16 cellular contexts compared by ENCODE assay signal in the genomic region with DNA sequence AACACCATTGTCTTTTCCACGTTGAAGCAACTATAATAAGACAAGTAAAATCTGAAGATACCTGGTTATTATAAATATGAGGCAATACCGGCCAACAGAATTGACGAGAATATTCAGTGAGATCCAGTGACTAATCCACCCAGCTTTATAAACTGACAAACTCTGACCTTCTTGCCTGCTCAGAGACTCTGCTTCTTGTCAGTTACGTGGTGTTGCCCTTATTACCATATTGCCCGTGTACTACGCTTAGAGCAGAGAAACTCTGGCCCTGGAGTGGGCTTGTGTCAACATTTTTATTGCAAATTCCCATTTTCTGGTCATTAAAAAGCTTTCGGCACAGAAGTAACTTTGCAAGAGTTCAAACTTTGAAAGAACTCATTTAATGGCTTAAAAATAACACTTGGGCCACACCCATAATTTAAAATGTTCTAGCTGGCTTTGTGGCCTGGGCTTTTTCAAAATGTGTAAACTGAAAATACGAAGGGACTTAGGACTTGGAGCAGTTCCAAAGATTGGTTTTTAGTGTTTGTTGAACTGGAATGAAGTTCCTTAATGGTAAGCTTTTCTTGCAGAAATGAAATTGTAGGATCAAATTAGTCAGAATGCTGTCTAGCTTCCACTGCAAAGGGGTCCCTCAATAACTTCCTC.
DNase-seq lines count a peak whose midpoint lies in the region; ATAC-seq and TF ChIP-seq lines count a peak whose summit lies in the region.
"Had no signal": no experiment of that assay in that cellular context is flagged by ENCODE, and none has a peak within 500 bp of the region (broad histone marks: within the 10 kb centered on the region; RNA-seq: fewer than 3 reads in every experiment).

No MANE protein-coding gene starts in this region.

- H3K4me1 ChIP-seq in MM.1S (ENCODE audit: low read length) (peaks cover 52% of the 10 kb centered on the region), smooth muscle cell (ENCODE audit: low read depth) (peaks cover 18% of the 10 kb centered on the region)

- in situ Hi-C loops in astrocyte of the cerebellum (cut with HindIII; ENCODE audit: low sequenced_read_pairs): no loop called here

- H3F3A ChIP-seq in MM.1S (ENCODE audit: insufficient read depth, low read length) (peaks cover 25% of the 10 kb centered on the region), smooth muscle cell (ENCODE audit: low read depth) (no peaks in the 10 kb centered on the region)

- peak overlapping the region; percentile 10; the same call in 1 of the 2 replicates for H3K9ac ChIP-seq in MM.1S (ENCODE audit: low read length)
- H3K9ac ChIP-seq in smooth muscle cell (ENCODE audit: low read depth): no peak overlapping the region

- H3K9me3 ChIP-seq in MM.1S (replicated peaks; ENCODE audit: insufficient read depth, low read length) (no peaks in the 10 kb centered on the region), smooth muscle cell (replicated peaks; ENCODE audit: low read depth) (no peaks in the 10 kb centered on the region)

- no peaks in the 10 kb centered on the region for H3K9me2 ChIP-seq in MM.1S (replicated peaks; ENCODE audit: insufficient read depth, low read length)

- ATAC-seq in left colon: peak; percentile 89
- ATAC-seq: stimulated activated effector memory CD8-positive, alpha-beta T cell treated with anti-CD3 and anti-CD28 coated beads, Interleukin-12 subunit alpha, Interleukin-12 subunit beta, amount 100 ng/mL, for 72 hours had no signal

- H3K27me3 ChIP-seq in MM.1S (replicated peaks; ENCODE audit: insufficient read depth, low read length) (no peaks in the 10 kb centered on the region), smooth muscle cell (ENCODE audit: low read depth) (no peaks in the 10 kb centered on the region)
- H3K27me3 ChIP-seq: dorsolateral prefrontal cortex had no signal

- intact Hi-C loops in left colon (cut with DNase I, micrococcal nuclease): no loop called here

- DNase-seq in MM.1S (peak; percentile 29), astrocyte of the cerebellum (ENCODE audit: low read depth) (peak; percentile 3), left colon (peak in 1 of 2 donors; percentile 10), smooth muscle cell (lab: John Stamatoyannopoulos, UW; ENCODE audit: unreplicated experiment) (no peak), KG1 (lab: John Stamatoyannopoulos, UW) (no peak), mesenteric fat pad (ENCODE audit: low spot score) (no peak), NCI-H146 (lab: John Stamatoyannopoulos, UW) (no peak)
- DNase-seq: activated CD4-positive, alpha-beta T cell treated with anti-CD3 and anti-CD28 coated beads, Interleukin-2, amount 50 U/mL, for 48 hours; activated naive CD4-positive, alpha-beta T cell treated with anti-CD3 and anti-CD28 coated beads, Interleukin-2, amount 10 ng/mL, durations not matched to agents 7 days and 5 days; activated T-cell treated with anti-CD3 and anti-CD28 coated beads, Interleukin-2, amount 50 U/mL, for 1 hour; dorsolateral prefrontal cortex; IMR-90; NCI-H774; nucleus accumbens; trophoblast cell had no signal

- WGBS in smooth muscle cell (ENCODE audit: low lambda C conversion rate): 9% methylated on average over 8 of the region's 8 CpGs

- H3K4me2 ChIP-seq in MM.1S (ENCODE audit: low read depth, low read length) (peak overlapping the region; percentile 52), smooth muscle cell (peak overlapping the region; percentile 75)

- peak overlapping the region; percentile 16; the same call in 1 of the 2 replicates for H3K4me3 ChIP-seq in MM.1S (ENCODE audit: low read length)
- no peak overlapping the region for H3K4me3 ChIP-seq in astrocyte of the cerebellum (ENCODE audit: low read depth, low read length)
- H3K4me3 ChIP-seq in smooth muscle cell: peak overlapping the region; percentile 14
- H3K4me3 ChIP-seq: dorsolateral prefrontal cortex had no signal

- TF ChIP-seq CTCF in MM.1S (IDR thresholded peaks at IDR 0.05; ENCODE audit: low read length) (no peak), astrocyte of the cerebellum (IDR thresholded peaks at IDR 0.05; ENCODE audit: low read depth, low read length, missing control alignments) (no peak), smooth muscle cell (IDR thresholded peaks at IDR 0.05; ENCODE audit: borderline replicate concordance, insufficient read depth, poor library complexity, severe bottlenecking) (no peak)

- H4K20me1 ChIP-seq in MM.1S (ENCODE audit: insufficient read depth, low read length) (no peaks in the 10 kb centered on the region), smooth muscle cell (ENCODE audit: low read depth) (no peaks in the 10 kb centered on the region)

- H3K27ac ChIP-seq in MM.1S (ENCODE audit: low read length): peak overlapping the region; percentile 85
- H3K27ac ChIP-seq in smooth muscle cell (ENCODE audit: low read depth): peak overlapping the region; percentile 37
- H3K27ac ChIP-seq: dorsolateral prefrontal cortex had no signal

- peak overlapping the region; percentile 38 for H2AFZ ChIP-seq in MM.1S (ENCODE audit: low read length)
- H2AFZ ChIP-seq in smooth muscle cell (ENCODE audit: low read depth): peak overlapping the region; percentile 24

- H3K79me2 ChIP-seq in MM.1S (ENCODE audit: low read length): no peaks in the 10 kb centered on the region
- no peaks in the 10 kb centered on the region for H3K79me2 ChIP-seq in smooth muscle cell (ENCODE audit: low read depth)

- H3K36me3 ChIP-seq in MM.1S (replicated peaks; ENCODE audit: insufficient read depth, low read length): no peaks in the 10 kb centered on the region
- no peaks in the 10 kb centered on the region for H3K36me3 ChIP-seq in smooth muscle cell (ENCODE audit: low read depth)

Comparison
In these comparisons a context has a peak if more than half of its experiments do, and no peak if none do; other contexts are left out.
1. DNase-seq: peak in MM.1S (single experiment) and astrocyte of the cerebellum (single experiment); none in smooth muscle cell (single experiment), KG1 (single experiment), mesenteric fat pad (single experiment) and NCI-H146 (single experiment).